Comparison of ENCODE assay signal across 33 cellular contexts in the genomic region with DNA sequence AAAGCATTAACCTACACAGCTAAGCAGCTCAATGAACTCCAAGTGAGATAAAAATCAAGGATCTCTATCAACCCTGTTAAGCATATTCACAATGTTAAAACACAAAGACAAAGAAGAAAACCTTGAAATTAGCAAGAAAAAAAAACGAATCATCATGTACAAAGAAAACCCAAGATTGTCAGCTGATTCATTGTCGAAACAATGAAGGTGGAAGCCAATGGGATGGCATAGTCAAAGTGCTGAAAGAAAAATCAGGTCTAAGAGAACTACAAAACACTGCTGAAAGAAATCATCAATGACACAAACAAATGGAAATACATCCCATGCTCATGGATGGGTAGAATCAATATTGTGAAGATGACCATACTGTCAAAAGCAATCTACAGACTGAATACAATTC. TPM values are rescaled to one million over a fixed set of nuclear protein-coding genes. Genes with fewer than 3 reads are reported as not detected.
"Had no signal": no experiment of that assay in that cellular context is flagged by ENCODE, and none has a peak within 500 bp of the region (broad histone marks: within the 10 kb centered on the region; RNA-seq: fewer than 3 reads in every experiment).

No MANE protein-coding gene starts in this region.

- H3K27ac ChIP-seq: stomach, suprapubic skin, testis, thoracic aorta, thyroid gland, tibial artery, tibial nerve, transverse colon, upper lobe of left lung, upper lobe of right lung, uterus, vagina had no signal

- H3K9me3 ChIP-seq: testis, thoracic aorta, thyroid gland, upper lobe of right lung, vagina had no signal

- FAIRE-seq: urothelium cell line had no signal

- H3K27ac Mint-ChIP-seq: stimulated activated effector memory CD8-positive, alpha-beta T cell treated with anti-CD3 and anti-CD28 coated beads, Interleukin-12 subunit alpha, Interleukin-12 subunit beta, amount 100 ng/mL, for 72 hours; stimulated activated memory B cell treated with anti-CD40 and anti-IgM and Interleukin-4, amounts not matched to agents 10 μg/mL and 1 μg/mL and 100 μg/mL, for 72 hours; stimulated activated naive B cell treated with anti-CD40 and anti-IgM and Interleukin-4, amounts not matched to agents 10 μg/mL and 1 μg/mL and 100 μg/mL, for 72 hours; stimulated activated naive CD8-positive, alpha-beta T cell treated with anti-CD3 and anti-CD28 coated beads, Interleukin-15, Interleukin-2, amounts not matched to agents 100 ng/mL and 50 ng/mL, for 24 hours; type B pancreatic cell had no signal

- DNase-seq: stimulated activated CD4-positive, alpha-beta T cell treated with anti-CD3 and anti-CD28 coated beads, Interleukin-2, amount 100 ng/mL, for 48 hours; stimulated activated CD4-positive, alpha-beta T cell treated with anti-CD3 and anti-CD28 coated beads, Interleukin-4, amount 100 ng/mL, for 1 hour; stimulated activated CD4-positive, alpha-beta T cell treated with anti-CD3 and anti-CD28 coated beads, Interleukin-4, amount 100 ng/mL, for 24 hours; stimulated activated CD4-positive, alpha-beta T cell treated with anti-CD3 and anti-CD28 coated beads, Interleukin-4, amount 100 ng/mL, for 4 hours; stimulated activated CD8-positive, alpha-beta memory T cell treated with anti-CD3 and anti-CD28 coated beads, Interleukin-4, amount 100 ng/mL, for 48 hours; stimulated activated naive B cell treated with anti-CD40 and anti-IgM and Interleukin-4, amounts not matched to agents 10 μg/mL and 1 μg/mL and 100 μg/mL, for 72 hours; stimulated activated naive CD4-positive, alpha-beta T cell; stimulated activated naive CD4-positive, alpha-beta T cell treated with Interleukin-2 at 50 U/mL for 16 hours; stimulated activated naive CD8-positive, alpha-beta T cell treated with anti-CD3 and anti-CD28 coated beads, Interleukin-15, amount 100 ng/mL, for 72 hours; stimulated activated naive CD8-positive, alpha-beta T cell treated with anti-CD3 and anti-CD28 coated beads, Interleukin-15, Interleukin-2, amounts not matched to agents 100 U/mL and 50 U/mL, for 24 hours; stomach; substantia nigra; testis; thyroid gland; tibial artery; transverse colon; trophoblast cell; upper lobe of left lung; upper lobe of right lung; uterus had no signal

- H3K36me3 ChIP-seq: stomach, suprapubic skin, thoracic aorta, thyroid gland, tibial artery, tibial nerve, transverse colon, upper lobe of left lung, upper lobe of right lung, uterus, vagina had no signal

- H3K4me1 Mint-ChIP-seq: stimulated activated effector memory CD8-positive, alpha-beta T cell treated with anti-CD3 and anti-CD28 coated beads, Interleukin-12 subunit alpha, Interleukin-12 subunit beta, amount 100 ng/mL, for 72 hours; stimulated activated memory B cell treated with anti-CD40 and anti-IgM and Interleukin-4, amounts not matched to agents 10 μg/mL and 1 μg/mL and 100 μg/mL, for 72 hours; stimulated activated naive B cell treated with anti-CD40 and anti-IgM and Interleukin-4, amounts not matched to agents 10 μg/mL and 1 μg/mL and 100 μg/mL, for 72 hours; stimulated activated naive CD8-positive, alpha-beta T cell treated with anti-CD3 and anti-CD28 coated beads, Interleukin-15, amount 100 ng/mL, for 72 hours had no signal

- H3K27me3 ChIP-seq: stomach, suprapubic skin, testis, thyroid gland, tibial artery, tibial nerve, upper lobe of left lung, upper lobe of right lung, uterus, vagina had no signal

- H3K9me3 Mint-ChIP-seq: type B pancreatic cell had no signal

- H3K4me3 Mint-ChIP-seq: stimulated activated effector memory CD8-positive, alpha-beta T cell treated with anti-CD3 and anti-CD28 coated beads, Interleukin-12 subunit alpha, Interleukin-12 subunit beta, amount 100 ng/mL, for 72 hours; stimulated activated memory B cell treated with anti-CD40 and anti-IgM and Interleukin-4, amounts not matched to agents 10 μg/mL and 1 μg/mL and 100 μg/mL, for 72 hours; stimulated activated naive B cell treated with anti-CD40 and anti-IgM and Interleukin-4, amounts not matched to agents 10 μg/mL and 1 μg/mL and 100 μg/mL, for 72 hours; stimulated activated naive CD8-positive, alpha-beta T cell treated with anti-CD3 and anti-CD28 coated beads, Interleukin-15, amount 100 ng/mL, for 72 hours; stimulated activated naive CD8-positive, alpha-beta T cell treated with anti-CD3 and anti-CD28 coated beads, Interleukin-15, Interleukin-2, amounts not matched to agents 100 ng/mL and 50 ng/mL, for 24 hours; type B pancreatic cell had no signal

- ATAC-seq: stimulated activated effector memory CD8-positive, alpha-beta T cell treated with anti-CD3 and anti-CD28 coated beads, Interleukin-12 subunit alpha, Interleukin-12 subunit beta, amount 100 ng/mL, for 72 hours; stimulated activated memory B cell treated with anti-CD40 and anti-IgM and Interleukin-4, amounts not matched to agents 10 μg/mL and 1 μg/mL and 100 μg/mL, for 72 hours; stimulated activated naive B cell treated with anti-CD40 and anti-IgM and Interleukin-4, amounts not matched to agents 10 μg/mL and 1 μg/mL and 100 μg/mL, for 72 hours; stimulated activated naive CD8-positive, alpha-beta T cell treated with anti-CD3 and anti-CD28 coated beads, Interleukin-15, amount 100 ng/mL, for 72 hours; stimulated activated naive CD8-positive, alpha-beta T cell treated with anti-CD3 and anti-CD28 coated beads, Interleukin-15, Interleukin-2, amounts not matched to agents 100 U/mL and 50 U/mL, for 24 hours; upper lobe of right lung had no signal

- H3K4me3 ChIP-seq: stomach, suprapubic skin, testis, thoracic aorta, thyroid gland, tibial artery, tibial nerve, transverse colon, upper lobe of left lung, upper lobe of right lung, uterus, vagina had no signal

- H3K36me3 Mint-ChIP-seq: stimulated activated effector memory CD8-positive, alpha-beta T cell treated with anti-CD3 and anti-CD28 coated beads, Interleukin-12 subunit alpha, Interleukin-12 subunit beta, amount 100 ng/mL, for 72 hours; type B pancreatic cell had no signal

- H3K4me1 ChIP-seq: stomach, suprapubic skin, testis, thyroid gland, tibial artery, tibial nerve, transverse colon, upper lobe of left lung, upper lobe of right lung, uterus, vagina had no signal

RNA-seq across cellular contexts. Expression of a gene that starts 32.5 kb away (rescaled TPM):
- total RNA-seq: stomach, subcutaneous adipose tissue, suprapubic skin, temporal lobe, testis, thoracic aorta, thyroid gland, tibial nerve, transverse colon, upper lobe of left lung, upper lobe of right lung, ureter, urinary bladder, uterus, vagina had no signal
- polyA plus RNA-seq: stomach, urinary bladder had no signal
